Comparison of ENCODE assay signal across 9 cellular contexts in genomic region chr13:105139380-105140285, GRCh38.
DNase-seq lines count a peak whose midpoint lies in the region; ATAC-seq lines count a peak whose summit lies in the region.
"Had no signal": no experiment of that assay in that cellular context is flagged by ENCODE, and none has a peak within 500 bp of the region (broad histone marks: within the 10 kb centered on the region; RNA-seq: fewer than 3 reads in every experiment).

No MANE protein-coding gene starts in this region.

- peak; percentile 93 for ATAC-seq in GM21786 (IDR thresholded peaks at IDR 0.05; ENCODE audit: unreplicated experiment)

- DNase-seq in GM03348 (ENCODE audit: low spot score) (peak; percentile 38), LHCN-M2 (ENCODE audit: low read depth) (peak; percentile 63), T-helper 2 cell (peak; percentile 16 to 90 (median 23)), medulla oblongata (ENCODE audit: extremely low spot score) (peak; percentile 83), GOT3 (lab: John Stamatoyannopoulos, UW) (no peak)
- peak; percentile 26 for DNase-seq in stimulated activated CD8-positive, alpha-beta memory T cell treated with anti-CD3 and anti-CD28 coated beads, Interleukin-7, amount 100 ng/mL, for 24 hours (ENCODE audit: low read depth)

- peak overlapping the region; percentile 65 for H3K27ac ChIP-seq in angular gyrus (ENCODE audit: low read depth, low read length)
- H3K27ac ChIP-seq: epithelial cell of prostate had no signal
